Comparison of ENCODE assay signal across 19 cellular contexts in genomic region chr19:33947565-33947964, GRCh38.
DNase-seq lines count a peak whose midpoint lies in the region; ATAC-seq, FAIRE-seq and TF ChIP-seq lines count a peak whose summit lies in the region.
"Had no signal": no experiment of that assay in that cellular context is flagged by ENCODE, and none has a peak within 500 bp of the region (broad histone marks: within the 10 kb centered on the region; RNA-seq: fewer than 3 reads in every experiment).

No MANE protein-coding gene starts in this region.

- H3K79me2 ChIP-seq in OCI-LY3 (ENCODE audit: low read length) (no peaks in the 10 kb centered on the region), endothelial cell of umbilical vein (ENCODE audit: control insufficient read depth, insufficient read depth, low read length) (no peaks in the 10 kb centered on the region)

- TF ChIP-seq EP300 in A549 (IDR thresholded peaks at IDR 0.05), result no peak

- peaks cover 6% of the 10 kb centered on the region; the same call in 1 of the 3 replicates for H3K9me3 ChIP-seq in A549
- H3K9me3 ChIP-seq in OCI-LY3 (ENCODE audit: insufficient read depth, low read length), result no peaks in the 10 kb centered on the region
- no peaks in the 10 kb centered on the region for H3K9me3 ChIP-seq in endothelial cell of umbilical vein (replicated peaks; ENCODE audit: control insufficient read depth, insufficient read depth, low read length)
- H3K9me3 ChIP-seq: neutrophil, sigmoid colon, upper lobe of right lung had no signal

- H3K36me3 ChIP-seq in OCI-LY3 (replicated peaks; ENCODE audit: low read depth, low read length) (no peaks in the 10 kb centered on the region), endothelial cell of umbilical vein (ENCODE audit: control insufficient read depth in 2 of 2, extremely low read depth in 1 of 2, insufficient read depth in 2 of 2, low read length in 2 of 2) (no peaks in the 10 kb centered on the region)
- H3K36me3 ChIP-seq: cardiac muscle cell, neutrophil, sigmoid colon, upper lobe of right lung had no signal

- H3K4me3 ChIP-seq in A549 (no peak overlapping the region), OCI-LY3 (ENCODE audit: low read length) (no peak overlapping the region), endothelial cell of umbilical vein (replicated peaks in 1 of 3; ENCODE audit: insufficient read depth in 1 of 3, low read depth in 1 of 3, low read length in 3 of 3) (no peak overlapping the region)
- H3K4me3 ChIP-seq: cardiac muscle cell, sigmoid colon, upper lobe of right lung had no signal

- H3K4me1 ChIP-seq in A549 (no peaks in the 10 kb centered on the region), OCI-LY3 (ENCODE audit: low read length) (no peaks in the 10 kb centered on the region), endothelial cell of umbilical vein (ENCODE audit: control insufficient read depth, extremely low read depth, insufficient read depth, low read length) (no peaks in the 10 kb centered on the region)
- H3K4me1 ChIP-seq: sigmoid colon, upper lobe of right lung had no signal

- no peak for TF ChIP-seq RAD21 in A549 (conservative IDR thresholded peaks at IDR 0.05 in 1 of 2, IDR thresholded peaks at IDR 0.05 in 1 of 2)

- H3K9me1 ChIP-seq in endothelial cell of umbilical vein (replicated peaks; ENCODE audit: control insufficient read depth, extremely low read depth, insufficient read depth, low read length), result no peaks in the 10 kb centered on the region

- ATAC-seq in A549 (peak; percentile 48 to 70; a peak in 3 of 6 replicates), SK-N-SH treated with all-trans-retinoic acid at 6 μM for 48 hours (no peak), HG03432 (IDR thresholded peaks at IDR 0.05; ENCODE audit: unreplicated experiment) (no peak), omental fat pad (ENCODE audit: low FRiP score) (no peak)
- ATAC-seq: activated naive CD4-positive, alpha-beta T cell treated with anti-CD3 and anti-CD28 coated beads, Interleukin-2, amount 50 U/mL, for 72 hours; effector memory CD8-positive, alpha-beta T cell; upper lobe of right lung had no signal

- no peak overlapping the region for H3K9ac ChIP-seq in OCI-LY3 (ENCODE audit: low read length)
- no peak overlapping the region for H3K9ac ChIP-seq in endothelial cell of umbilical vein (replicated peaks; ENCODE audit: extremely low read depth, insufficient read depth, low read length)

- dilution Hi-C loops in endothelial cell of umbilical vein (cut with MboI; ENCODE audit: extremely low pct_ligation_motif_present, low sequenced_read_pairs), result no loop called here

- H3K27ac ChIP-seq in A549 (no peak overlapping the region), OCI-LY3 (ENCODE audit: low read length) (no peak overlapping the region), endothelial cell of umbilical vein (ENCODE audit: insufficient read depth, low read depth, low read length) (no peak overlapping the region)
- H3K27ac ChIP-seq: cardiac muscle cell, neutrophil, sigmoid colon, upper lobe of right lung had no signal

- in situ Hi-C loops in GM13977 (cut with MboI; ENCODE audit: low pct_unique_long_range_greater_than_20kb, low sequenced_read_pairs, unreplicated experiment), result no loop called here

- intact Hi-C loops in endothelial cell of umbilical vein (cut with micrococcal nuclease), result no loop called here

- FAIRE-seq in A549 (lab: Jason Lieb, UNC), result no peak
- FAIRE-seq in endothelial cell of umbilical vein (lab: Jason Lieb, UNC), result no peak

- DNase-seq in A549 (ENCODE audit: low read depth in 1 of 2, low spot score in 1 of 2), result no peak
- no peak for DNase-seq in GM13977 (ENCODE audit: low spot score)
- no peak for DNase-seq in endothelial cell of umbilical vein (ENCODE audit: low read depth, low spot score)
- DNase-seq in inferior parietal cortex (ENCODE audit: extremely low spot score), result no peak
- no peak for DNase-seq in omental fat pad (ENCODE audit: low spot score)
- DNase-seq: activated CD4-positive, alpha-beta T cell treated with anti-CD3 and anti-CD28 coated beads for 1 hour; effector memory CD8-positive, alpha-beta T cell; glutamatergic neuron; NCI-H1436; NCI-H510A; sigmoid colon; stimulated activated CD4-positive, alpha-beta T cell treated with anti-CD3 and anti-CD28 coated beads, Interleukin-4, amount 100 ng/mL, for 4 hours; upper lobe of right lung had no signal

- H2AFZ ChIP-seq in OCI-LY3 (ENCODE audit: low read depth, low read length), result no peak overlapping the region
- H2AFZ ChIP-seq in endothelial cell of umbilical vein (ENCODE audit: low read depth, low read length), result no peak overlapping the region

- TF ChIP-seq POLR2A in A549 (IDR thresholded peaks at IDR 0.05; ENCODE audit: low read length), result no peak
- no peak for TF ChIP-seq POLR2A in endothelial cell of umbilical vein (IDR thresholded peaks at IDR 0.05; ENCODE audit: low read depth, low read length)

- BruUV-seq in endothelial cell of umbilical vein (replicated peaks; lab: Mats Ljungman, UMichigan), result no TSS peak

- POLR2A ChIA-PET in A549 (lab: Yijun Ruan, JAX), result no interaction called here
- POLR2A ChIA-PET in endothelial cell of umbilical vein (lab: Charles Lee), result no interaction called here

- CTCF ChIA-PET in A549 (lab: Yijun Ruan, JAX), result interaction anchor here (0.6 to 5.0 kb wide), 13 partner anchors 13 to 449 kb away, joined by 3 to 27 read pairs (median 4); no protein-coding TSS in a partner anchor
- CTCF ChIA-PET in endothelial cell of umbilical vein (lab: Charles Lee), result interaction anchor here (0.7 to 2.6 kb wide), 8 partner anchors 8 to 532 kb away, joined by 3 to 19 read pairs (median 3); no protein-coding TSS in a partner anchor

- 6% methylated on average over 4 of the region's 4 CpGs for WGBS in A549 (ENCODE audit: missing lambda C conversion rate)

- TF ChIP-seq CTCF in A549 (IDR thresholded peaks at IDR 0.05), result peak; percentile 42; the same call in 1 of the 3 replicates
- TF ChIP-seq CTCF in GM13977 (IDR thresholded peaks at IDR 0.05; ENCODE audit: extremely low read depth, insufficient read depth, missing control alignments), result peak; percentile 13
- peak; percentile 21; the same call in 1 of the 2 replicates for TF ChIP-seq CTCF in OCI-LY3 (IDR thresholded peaks at IDR 0.05; ENCODE audit: low read depth, low read length)
- TF ChIP-seq CTCF in endothelial cell of umbilical vein (IDR thresholded peaks at IDR 0.05; ENCODE audit: extremely low read depth in 1 of 2, insufficient read depth in 1 of 2, low read depth in 1 of 2, low read length in 2 of 2), result peak; percentile 4 to 12
- no peak for TF ChIP-seq CTCF in omental fat pad (IDR thresholded peaks at IDR 0.05)

- H4K20me1 ChIP-seq in OCI-LY3 (ENCODE audit: insufficient read depth, low read length) (no peaks in the 10 kb centered on the region), endothelial cell of umbilical vein (replicated peaks; ENCODE audit: control insufficient read depth, extremely low read depth, insufficient read depth, low read length) (no peaks in the 10 kb centered on the region)

- peaks cover 14% of the 10 kb centered on the region for H3K27me3 ChIP-seq in OCI-LY3 (ENCODE audit: low read depth, low read length)
- H3K27me3 ChIP-seq in endothelial cell of umbilical vein (ENCODE audit: control insufficient read depth in 2 of 2, insufficient read depth in 2 of 2, low read length in 2 of 2), result no peaks in the 10 kb centered on the region
- H3K27me3 ChIP-seq: cardiac muscle cell, neutrophil, upper lobe of right lung had no signal

- no peak overlapping the region for H3K4me2 ChIP-seq in A549
- H3K4me2 ChIP-seq in OCI-LY3 (ENCODE audit: low read length), result no peak overlapping the region
- H3K4me2 ChIP-seq in endothelial cell of umbilical vein (ENCODE audit: insufficient read depth, low read length), result no peak overlapping the region

TF ChIP-seq in A549, 52 proteins besides CTCF, POLR2A, EP300 and RAD21:
- no peak for TF ChIP-seq ESRRA (IDR thresholded peaks at IDR 0.05; ENCODE audit: borderline replicate concordance, low read length)

TF ChIP-seq in endothelial cell of umbilical vein, 7 proteins besides CTCF, POLR2A, EP300 and RAD21:
- TF ChIP-seq EZH2 (IDR thresholded peaks at IDR 0.05; ENCODE audit: borderline replicate concordance, low read depth, low read length, severe bottlenecking), result no peak
- no peak for TF ChIP-seq MAX (IDR thresholded peaks at IDR 0.05; ENCODE audit: insufficient read depth, insufficient read length)
- TF ChIP-seq MYC (IDR thresholded peaks at IDR 0.05; ENCODE audit: low read depth, low read length), result no peak
- TF ChIP-seq GATA2 (IDR thresholded peaks at IDR 0.05; ENCODE audit: insufficient read depth, insufficient read length, low read depth, low read length), result no peak

TF ChIP-seq in SK-N-SH treated with all-trans-retinoic acid at 6 μM for 48 hours, 23 proteins besides CTCF, POLR2A, EP300 and RAD21 (continues in another document):
- TF ChIP-seq GLIS3 (CRISPR knock-in tag; IDR thresholded peaks at IDR 0.05) (no peak), ZNF565 (CRISPR knock-in tag; conservative IDR thresholded peaks at IDR 0.05; ENCODE audit: low read depth) (no peak), OSR1 (CRISPR knock-in tag; IDR thresholded peaks at IDR 0.05) (no peak), ZNF8 (CRISPR knock-in tag; IDR thresholded peaks at IDR 0.05) (no peak), CSRNP3 (CRISPR knock-in tag; IDR thresholded peaks at IDR 0.05) (no peak), ZNF70 (CRISPR knock-in tag; IDR thresholded peaks at IDR 0.05) (no peak)

Comparison
In these comparisons a context has a peak if more than half of its experiments do, and no peak if none do; other contexts are left out.
1. ATAC-seq: peak in A549 (2 of 2); none in SK-N-SH treated with all-trans-retinoic acid at 6 μM for 48 hours (single experiment), HG03432 (single experiment) and omental fat pad (single experiment).
2. CTCF ChIP-seq: peak in A549 (single experiment), GM13977 (single experiment), OCI-LY3 (single experiment) and endothelial cell of umbilical vein (2 of 2); none in omental fat pad (0 of 3).